Comparison of ENCODE assay signal across 21 cellular contexts in the genomic region with DNA sequence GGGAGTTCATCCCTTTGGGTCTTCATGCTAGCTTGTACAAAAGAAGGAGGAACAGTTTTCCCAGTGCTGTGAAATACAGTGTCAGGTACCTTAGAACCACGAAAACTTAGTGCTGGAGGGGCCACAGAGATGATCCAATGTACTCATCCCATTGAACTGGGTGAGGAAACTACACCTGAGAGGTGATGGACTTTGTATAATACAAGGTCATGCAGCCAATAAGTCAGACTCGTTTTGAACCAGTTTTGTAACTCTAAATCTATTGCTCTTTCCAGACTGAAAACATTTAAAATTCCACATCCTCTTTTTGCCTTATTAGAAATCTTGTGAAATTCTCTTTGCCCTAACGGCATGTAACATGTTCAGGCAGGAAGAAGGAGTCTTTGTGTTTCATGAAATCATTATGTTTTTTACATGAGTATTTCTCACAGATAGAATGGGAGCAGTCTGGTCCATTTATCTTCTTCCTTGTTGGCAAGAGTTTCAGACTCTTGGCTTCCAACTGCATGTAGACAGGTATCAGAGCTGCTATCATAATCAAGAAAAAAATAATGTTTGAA.
DNase-seq lines count a peak whose midpoint lies in the region; ATAC-seq, FAIRE-seq and TF ChIP-seq lines count a peak whose summit lies in the region.
"Had no signal": no experiment of that assay in that cellular context is flagged by ENCODE, and none has a peak within 500 bp of the region (broad histone marks: within the 10 kb centered on the region; RNA-seq: fewer than 3 reads in every experiment).

No MANE protein-coding gene starts in this region.

- POLR2A ChIA-PET in HepG2 (lab: Yijun Ruan, JAX) = no interaction called here

- no peak overlapping the region for H3K9ac ChIP-seq in liver (ENCODE audit: low read depth in 1 of 2, low read length in 2 of 2)
- H3K9ac ChIP-seq in HepG2 (ENCODE audit: insufficient read depth, low read depth, low read length) = no peak overlapping the region
- H3K9ac ChIP-seq: BLaER1 treated with 17β-estradiol and CSF1 and Interleukin-3, amounts not matched to agents 10 nM and 100 nM had no signal

- H3K27me3 ChIP-seq in liver (ENCODE audit: control insufficient read depth in 4 of 4, insufficient read depth in 4 of 4, low read length in 3 of 4) (no peaks in the 10 kb centered on the region), HepG2 (ENCODE audit: control insufficient read depth in 1 of 2, insufficient read depth in 2 of 2, low read length in 2 of 2) (no peaks in the 10 kb centered on the region), tibial artery (no peaks in the 10 kb centered on the region)
- H3K27me3 ChIP-seq: BLaER1 treated with 17β-estradiol and CSF1 and Interleukin-3, amounts not matched to agents 10 nM and 100 nM had no signal

- 32% methylated on average over 3 of the region's 3 CpGs for WGBS in liver
- WGBS in HepG2 (ENCODE audit: low lambda C conversion rate) = 8% methylated on average over 3 of the region's 3 CpGs

- TF ChIP-seq RAD21 in liver (IDR thresholded peaks at IDR 0.05) (no peak), HepG2 (CRISPR knock-in tag; IDR thresholded peaks at IDR 0.05) (no peak)

- FAIRE-seq in HepG2 (lab: Jason Lieb, UNC) (no peak), urothelium cell line (lab: Jason Lieb, UNC) (peak; percentile 13)
- FAIRE-seq: GM12878, GM19239, H54 had no signal

- H3K9me3 ChIP-seq in liver (ENCODE audit: control insufficient read depth in 4 of 4, low read length in 3 of 4) (peaks cover 0 to 5% (median 2%) of the 10 kb centered on the region in 4 donors), HepG2 (ENCODE audit: low read length) (peaks cover 8% of the 10 kb centered on the region; the same call in 1 of the 2 replicates), tibial artery (no peaks in the 10 kb centered on the region)

- in situ Hi-C loops in HepG2 (cut with HindIII; ENCODE audit: extremely low pct_ligation_motif_present, low pct_unique_long_range_greater_than_20kb) (no loop called here), GM13977 (cut with MboI; ENCODE audit: low pct_unique_long_range_greater_than_20kb, low sequenced_read_pairs, unreplicated experiment) (no loop called here)

- TF ChIP-seq POLR2A in HepG2 (IDR thresholded peaks at IDR 0.05; ENCODE audit: insufficient read depth in 1 of 2, low read depth in 2 of 2, low read length in 2 of 2) = no peak

- no peak for TF ChIP-seq CTCF in liver (IDR thresholded peaks at IDR 0.05; ENCODE audit: low read depth, low read length, missing input control)
- TF ChIP-seq CTCF in HepG2 (CRISPR knock-in tag; IDR thresholded peaks at IDR 0.05) = no peak
- TF ChIP-seq CTCF in GM13977 (IDR thresholded peaks at IDR 0.05; ENCODE audit: extremely low read depth, insufficient read depth, missing control alignments) = no peak
- no peak for TF ChIP-seq CTCF in tibial artery (IDR thresholded peaks at IDR 0.05)

- no peak overlapping the region for H3K4me3 ChIP-seq in liver (ENCODE audit: low read depth in 1 of 3, low read length in 3 of 3)
- H3K4me3 ChIP-seq in HepG2 (replicated peaks in 1 of 3; ENCODE audit: insufficient read depth in 1 of 3, low read depth in 2 of 3, low read length in 3 of 3) = no peak overlapping the region
- H3K4me3 ChIP-seq in tibial artery = no peak overlapping the region
- H3K4me3 ChIP-seq: BLaER1 treated with 17β-estradiol and CSF1 and Interleukin-3, amounts not matched to agents 10 nM and 100 nM; GM12878; GM23338 had no signal

- TF ChIP-seq EP300 in HepG2 (IDR thresholded peaks at IDR 0.05; ENCODE audit: low read depth in 2 of 2, low read length in 2 of 2) (no peak), HepG2 (CRISPR knock-in tag; IDR thresholded peaks at IDR 0.05; ENCODE audit: borderline replicate concordance) (no peak)

- DNase-seq in HepG2 (ENCODE audit: low spot score) (no peak), NOMO-1 treated with DMSO at 0.1 percent for 48 hours (lab: John Stamatoyannopoulos, UW; ENCODE audit: unreplicated experiment) (peak; percentile 66), urothelium cell line (ENCODE audit: low spot score) (no peak), GM13977 (ENCODE audit: low spot score) (no peak), tibial artery (no peak), HK-2 (ENCODE audit: unreplicated experiment) (no peak)
- DNase-seq: CD4-positive, CD25-positive, alpha-beta regulatory T cell; CD8-positive, alpha-beta memory T cell; COR-L47; DMS 273 treated with DMSO at 0.1 percent for 48 hours; DMS53; DND-41; EL; HCEC 1CT had no signal

- no peak for ATAC-seq in HepG2
- ATAC-seq in esophagus mucosa = peak; percentile 63
- ATAC-seq: GM12878 had no signal

- no peak overlapping the region for H2AFZ ChIP-seq in HepG2 (ENCODE audit: low read length)
- H2AFZ ChIP-seq: GM23338 had no signal

- no peaks in the 10 kb centered on the region for H3K79me2 ChIP-seq in HepG2 (ENCODE audit: insufficient read depth, low read length)

- intact Hi-C loops in HepG2 (cut with micrococcal nuclease; ENCODE audit: unreplicated experiment) = no loop called here
- intact Hi-C loops in tibial artery (cut with DNase I; ENCODE audit: low total_unique reads) = no loop called here

- H3K27ac ChIP-seq in liver (ENCODE audit: low read depth in 1 of 2, low read length in 2 of 2) (no peak overlapping the region), HepG2 (ENCODE audit: extremely low read length, insufficient read depth, low read length) (no peak overlapping the region), tibial artery (no peak overlapping the region)
- H3K27ac ChIP-seq: BLaER1 treated with 17β-estradiol and CSF1 and Interleukin-3, amounts not matched to agents 10 nM and 100 nM had no signal

- no TSS peak for BruUV-seq in HepG2 (replicated peaks; lab: Mats Ljungman, UMichigan)

- CTCF ChIA-PET in HepG2 (lab: Yijun Ruan, JAX; ENCODE audit: low intra/inter-chr PET ratio, low total read pairs) = no interaction called here

- no peaks in the 10 kb centered on the region for H3K36me3 ChIP-seq in liver (ENCODE audit: control insufficient read depth in 4 of 4, insufficient read depth in 3 of 4, low read depth in 1 of 4, low read length in 3 of 4)
- H3K36me3 ChIP-seq in HepG2 (replicated peaks in 1 of 2; ENCODE audit: control insufficient read depth in 1 of 2, insufficient read depth in 2 of 2, low read length in 2 of 2) = no peaks in the 10 kb centered on the region
- no peaks in the 10 kb centered on the region for H3K36me3 ChIP-seq in tibial artery
- H3K36me3 ChIP-seq: BLaER1 treated with 17β-estradiol and CSF1 and Interleukin-3, amounts not matched to agents 10 nM and 100 nM had no signal

- H3K4me1 ChIP-seq in liver (ENCODE audit: control insufficient read depth in 4 of 4, insufficient read depth in 4 of 4, low read length in 3 of 4) (peaks cover 6 to 12% (median 11%) of the 10 kb centered on the region in 4 donors), HepG2 (ENCODE audit: insufficient read depth, low read length) (no peaks in the 10 kb centered on the region), tibial artery (no peaks in the 10 kb centered on the region)
- H3K4me1 ChIP-seq: BLaER1 treated with 17β-estradiol and CSF1 and Interleukin-3, amounts not matched to agents 10 nM and 100 nM had no signal

- H4K20me1 ChIP-seq in HepG2 (ENCODE audit: insufficient read depth, low read length) = no peaks in the 10 kb centered on the region
- H4K20me1 ChIP-seq: BLaER1 treated with 17β-estradiol and CSF1 and Interleukin-3, amounts not matched to agents 10 nM and 100 nM had no signal

- no peak overlapping the region for H3K4me2 ChIP-seq in HepG2 (ENCODE audit: low read depth, low read length)
- H3K4me2 ChIP-seq: BLaER1 treated with 17β-estradiol and CSF1 and Interleukin-3, amounts not matched to agents 10 nM and 100 nM; GM23338 had no signal

TF ChIP-seq in liver, 16 proteins besides CTCF, POLR2A, EP300 and RAD21:
- peak in 1 of 2 donors; percentile 42 for TF ChIP-seq RXRA (IDR thresholded peaks at IDR 0.05)
- peak; percentile 67 to 68 for TF ChIP-seq HNF4A (conservative IDR thresholded peaks at IDR 0.05)
- no peak for TF ChIP-seq GABPA (IDR thresholded peaks at IDR 0.05 in 1 of 2, conservative IDR thresholded peaks at IDR 0.05 in 1 of 2)
- no peak for TF ChIP-seq JUND (IDR thresholded peaks at IDR 0.05)
TF ChIP-seq in liver: peak in this region for 2.

TF ChIP-seq in HepG2, 621 proteins besides CTCF, POLR2A, EP300 and RAD21:
- no peak for TF ChIP-seq FOXA1 (IDR thresholded peaks at IDR 0.05)
- TF ChIP-seq FOXA1 (CRISPR knock-in tag; IDR thresholded peaks at IDR 0.05) = no peak
- TF ChIP-seq ETV6 (CRISPR knock-in tag; conservative IDR thresholded peaks at IDR 0.05) = no peak
- no peak for TF ChIP-seq ZNF350 (CRISPR knock-in tag; IDR thresholded peaks at IDR 0.05; ENCODE audit: borderline replicate concordance, low read depth)
- TF ChIP-seq, protein P1, sequence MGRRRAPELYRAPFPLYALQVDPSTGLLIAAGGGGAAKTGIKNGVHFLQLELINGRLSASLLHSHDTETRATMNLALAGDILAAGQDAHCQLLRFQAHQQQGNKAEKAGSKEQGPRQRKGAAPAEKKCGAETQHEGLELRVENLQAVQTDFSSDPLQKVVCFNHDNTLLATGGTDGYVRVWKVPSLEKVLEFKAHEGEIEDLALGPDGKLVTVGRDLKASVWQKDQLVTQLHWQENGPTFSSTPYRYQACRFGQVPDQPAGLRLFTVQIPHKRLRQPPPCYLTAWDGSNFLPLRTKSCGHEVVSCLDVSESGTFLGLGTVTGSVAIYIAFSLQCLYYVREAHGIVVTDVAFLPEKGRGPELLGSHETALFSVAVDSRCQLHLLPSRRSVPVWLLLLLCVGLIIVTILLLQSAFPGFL (CRISPR knock-in tag; IDR thresholded peaks at IDR 0.05) = no peak
- no peak for TF ChIP-seq ZNF20 (CRISPR knock-in tag; IDR thresholded peaks at IDR 0.05)
- TF ChIP-seq NPAS2 (CRISPR knock-in tag; IDR thresholded peaks at IDR 0.05; ENCODE audit: borderline replicate concordance) = no peak
- TF ChIP-seq ZNF775 (CRISPR knock-in tag; IDR thresholded peaks at IDR 0.05; ENCODE audit: borderline replicate concordance) = no peak
- no peak for TF ChIP-seq ZSCAN25 (CRISPR knock-in tag; IDR thresholded peaks at IDR 0.05)
